In genomic region chr21:28590722-28591121, GRCh38 we compare ENCODE assay signal across 23 cellular contexts.
DNase-seq lines count a peak whose midpoint lies in the region; ATAC-seq, FAIRE-seq and TF ChIP-seq lines count a peak whose summit lies in the region.
"Had no signal": no experiment of that assay in that cellular context is flagged by ENCODE, and none has a peak within 500 bp of the region (broad histone marks: within the 10 kb centered on the region; RNA-seq: fewer than 3 reads in every experiment).

No MANE protein-coding gene starts in this region.

- no peaks in the 10 kb centered on the region for H3K4me1 Mint-ChIP-seq in CD8-positive, alpha-beta T cell (ENCODE audit: low read depth)

- H2BK15ac ChIP-seq in H1 (ENCODE audit: low read length), result no peak overlapping the region

- H3K18ac ChIP-seq in H1 (ENCODE audit: extremely low read depth, low read length), result no peak overlapping the region

- no peak overlapping the region for H2AFZ ChIP-seq in H1 (ENCODE audit: low read length)

- DNase-seq in H1 (ENCODE audit: low read depth in 1 of 2, low spot score in 2 of 2), result peak in 1 of 2 experiments; percentile 19
- no peak for DNase-seq in NCI-H526 (lab: John Stamatoyannopoulos, UW)
- no peak for DNase-seq in activated naive CD4-positive, alpha-beta T cell treated with anti-CD3 and anti-CD28 coated beads, Interleukin-2, amount 50 U/mL, for 72 hours (ENCODE audit: low spot score in 2 of 2)
- DNase-seq in CD8-positive, alpha-beta T cell, result no peak
- DNase-seq: ACHN; CD4-positive, alpha-beta T cell; GDM1; GOT3; NCI-H1092; NCI-H1436; NCI-H1930; NCI-H345; NCI-H524; NCI-H82; Right ventricle myocardium superior had no signal

- no peak overlapping the region for H4K5ac ChIP-seq in H1 (ENCODE audit: insufficient read length, low read depth, low read length)

- no peaks in the 10 kb centered on the region for H3K36me3 ChIP-seq in HUES48 (ENCODE audit: control insufficient read depth, insufficient read depth, low read length)
- H3K36me3 ChIP-seq in H1 (ENCODE audit: control insufficient read depth in 2 of 4, insufficient read depth in 4 of 4, low read length in 3 of 4), result no peaks in the 10 kb centered on the region
- no peaks in the 10 kb centered on the region for H3K36me3 ChIP-seq in iPS-18a (ENCODE audit: control insufficient read depth, low read depth, low read length)
- H3K36me3 ChIP-seq in CD8-positive, alpha-beta T cell (ENCODE audit: insufficient read depth, low read length), result no peaks in the 10 kb centered on the region
- H3K36me3 ChIP-seq: BLaER1 had no signal

- H2BK20ac ChIP-seq in H1 (ENCODE audit: low read length), result no peak overlapping the region

- TF ChIP-seq CTCF in H1 (IDR thresholded peaks at IDR 0.05; ENCODE audit: control extremely low read depth in 1 of 3, insufficient read depth in 1 of 3, low read depth in 1 of 3, low read length in 3 of 3), result peak in 1 of 3 experiments; percentile 13; a peak in 1 of 4 replicates
- TF ChIP-seq CTCF in CD8-positive, alpha-beta T cell (IDR thresholded peaks at IDR 0.05), result no peak

- no peak overlapping the region for H2AK5ac ChIP-seq in H1 (ENCODE audit: low read depth, low read length)

- TF ChIP-seq POLR2A in H1 (IDR thresholded peaks at IDR 0.05; ENCODE audit: control extremely low read depth in 1 of 2, low read depth in 2 of 2, low read length in 2 of 2), result no peak

- no peaks in the 10 kb centered on the region for H3K27me3 Mint-ChIP-seq in CD8-positive, alpha-beta T cell (ENCODE audit: low read depth)
- H3K27me3 Mint-ChIP-seq: CD4-positive, alpha-beta T cell had no signal

- H3K9me3 ChIP-seq in HUES48 (ENCODE audit: control insufficient read depth, insufficient read depth, low read length) (no peaks in the 10 kb centered on the region), H1 (ENCODE audit: insufficient read depth in 2 of 2, low read depth in 1 of 2, low read length in 1 of 2) (no peaks in the 10 kb centered on the region), iPS-18a (ENCODE audit: control insufficient read depth, low read depth, low read length) (no peaks in the 10 kb centered on the region)
- no peaks in the 10 kb centered on the region for H3K9me3 ChIP-seq in CD8-positive, alpha-beta T cell (ENCODE audit: low read length)

- no peaks in the 10 kb centered on the region for H3K79me1 ChIP-seq in H1 (ENCODE audit: low read depth, low read length)

- H3K9ac ChIP-seq in HUES48 (ENCODE audit: low read depth, low read length) (no peak overlapping the region), H1 (replicated peaks in 1 of 4; ENCODE audit: extremely low read depth in 1 of 4, low read depth in 3 of 4, low read length in 3 of 4) (no peak overlapping the region), iPS-18a (ENCODE audit: low read length) (no peak overlapping the region)
- H3K9ac ChIP-seq: BLaER1 had no signal

- H3K4me1 ChIP-seq in HUES48 (ENCODE audit: control insufficient read depth, insufficient read depth, low read length), result peaks cover 31% of the 10 kb centered on the region
- peaks cover 0 to 6% (median 3%) of the 10 kb centered on the region in 4 experiments; a peak in 5 of 7 replicates for H3K4me1 ChIP-seq in H1 (replicated peaks in 1 of 4; ENCODE audit: control insufficient read depth in 3 of 4, insufficient read depth in 4 of 4, low read length in 3 of 4)
- peaks cover 19% of the 10 kb centered on the region for H3K4me1 ChIP-seq in iPS-18a (ENCODE audit: control insufficient read depth, low read depth, low read length)
- no peaks in the 10 kb centered on the region for H3K4me1 ChIP-seq in CD8-positive, alpha-beta T cell (ENCODE audit: insufficient read depth, low read length)

- 31% methylated on average over 3 of the region's 3 CpGs; no CpG with 5 or more reads in 1 of the 2 experiments for WGBS in H1 (ENCODE audit: extremely low coverage in 1 of 2, insufficient coverage in 1 of 2, insufficient read length in 1 of 2, insufficient replicate concordance in 2 of 2, low coverage in 1 of 2, low lambda C conversion rate in 2 of 2, missing lambda C conversion rate in 1 of 2), 2 experiments

- H3K4me2 ChIP-seq in H1 (ENCODE audit: insufficient read depth in 1 of 2, low read depth in 2 of 2, low read length in 2 of 2), result 0 out of 4 replicates have a peak overlapping the region, but pooled peaks have one; percentile 16 to 17
- H3K4me2 ChIP-seq: BLaER1 had no signal

- no peak overlapping the region for H3K56ac ChIP-seq in H1 (replicated peaks; ENCODE audit: insufficient read length, low read depth, low read length)

- H3K4me3 Mint-ChIP-seq in CD8-positive, alpha-beta T cell, result no peak overlapping the region
- H3K4me3 Mint-ChIP-seq: CD4-positive, alpha-beta T cell had no signal

- no peaks in the 10 kb centered on the region for H3K23me2 ChIP-seq in H1 (ENCODE audit: low read depth, low read length)

- CTCF ChIA-PET in H1 (lab: Charles Lee; ENCODE audit: partially characterized antibody), result interaction anchor here (0.7 to 1.6 kb wide), 3 partner anchors 18 to 99 kb away, joined by 3 to 5 read pairs (median 4); no protein-coding TSS in a partner anchor
- CTCF ChIA-PET in CD8-positive, alpha-beta T cell (lab: Charles Lee), result no interaction called here

- POLR2A ChIA-PET in H1 (lab: Charles Lee; ENCODE audit: partially characterized antibody), result no interaction called here
- POLR2A ChIA-PET in CD8-positive, alpha-beta T cell (lab: Charles Lee), result no interaction called here

- no peak overlapping the region for H3K14ac ChIP-seq in H1 (ENCODE audit: insufficient read length)

- H2BK12ac ChIP-seq in H1 (ENCODE audit: low read depth, low read length), result no peak overlapping the region

- TF ChIP-seq RAD21 in H1 (IDR thresholded peaks at IDR 0.05 in 1 of 2, conservative IDR thresholded peaks at IDR 0.05 in 1 of 2; ENCODE audit: low read depth in 2 of 2, low read length in 2 of 2), result peak in 1 of 2 experiments; percentile 30; a peak in 1 of 4 replicates

- peak; percentile 55 for FAIRE-seq in H1 (lab: Jason Lieb, UNC)
- FAIRE-seq: GM18507, HepG2, K562, RCC 7860 had no signal

- H3K4ac ChIP-seq in H1 (replicated peaks; ENCODE audit: insufficient read length, low read depth, low read length), result no peak overlapping the region

- peaks cover under 1 to 4% of the 10 kb centered on the region in 2 donors for H3K9me3 Mint-ChIP-seq in activated naive CD4-positive, alpha-beta T cell treated with anti-CD3 and anti-CD28 coated beads, Interleukin-2, amount 50 U/mL, for 72 hours
- H3K9me3 Mint-ChIP-seq in CD8-positive, alpha-beta T cell, result peaks cover 6% of the 10 kb centered on the region

- H3K4me3 ChIP-seq in HUES48 (ENCODE audit: low read depth, low read length) (no peak overlapping the region; the same call in 1 of the 2 replicates), H1 (ENCODE audit: extremely low read depth in 1 of 4, insufficient read depth in 2 of 4, low read depth in 3 of 4, low read length in 4 of 4) (no peak overlapping the region), iPS-18a (ENCODE audit: low read length) (peak overlapping the region; percentile 10)
- H3K4me3 ChIP-seq in CD8-positive, alpha-beta T cell (ENCODE audit: low read depth, low read length), result no peak overlapping the region
- H3K4me3 ChIP-seq: BLaER1, K562 had no signal

- no peaks in the 10 kb centered on the region for H3K79me2 ChIP-seq in H1 (ENCODE audit: control insufficient read depth in 1 of 2, insufficient read depth in 2 of 2, low read length in 2 of 2)

- H3K27me3 ChIP-seq in HUES48 (ENCODE audit: control insufficient read depth, insufficient read depth, low read length) (no peaks in the 10 kb centered on the region), H1 (replicated peaks in 1 of 4; ENCODE audit: control insufficient read depth in 3 of 4, extremely low read depth in 1 of 4, insufficient read depth in 3 of 4, low read length in 3 of 4) (peaks cover 0 to 1% (median 0%) of the 10 kb centered on the region in 4 experiments; a peak in 1 of 7 replicates), iPS-18a (ENCODE audit: control insufficient read depth, insufficient read depth, low read length) (no peaks in the 10 kb centered on the region)
- no peaks in the 10 kb centered on the region for H3K27me3 ChIP-seq in CD8-positive, alpha-beta T cell (ENCODE audit: insufficient read depth, low read length)
- H3K27me3 ChIP-seq: BLaER1 had no signal

- no peak overlapping the region for H4K8ac ChIP-seq in H1 (ENCODE audit: extremely low read depth, insufficient read depth, low read length)

- H3K27ac Mint-ChIP-seq in activated naive CD4-positive, alpha-beta T cell treated with anti-CD3 and anti-CD28 coated beads, Interleukin-2, amount 50 U/mL, for 72 hours, result no peak overlapping the region
- H3K27ac Mint-ChIP-seq in CD8-positive, alpha-beta T cell, result no peak overlapping the region
- H3K27ac Mint-ChIP-seq: CD4-positive, alpha-beta T cell had no signal

- H3K23ac ChIP-seq in H1 (ENCODE audit: insufficient read length), result no peak overlapping the region

- intact Hi-C loops in CD8-positive, alpha-beta T cell (cut with DNase I, micrococcal nuclease), result no loop called here

- ATAC-seq in activated naive CD4-positive, alpha-beta T cell treated with anti-CD3 and anti-CD28 coated beads, Interleukin-2, amount 50 U/mL, for 72 hours, result no peak
- ATAC-seq in GM21717 (IDR thresholded peaks at IDR 0.05; ENCODE audit: unreplicated experiment), result no peak
- no peak for ATAC-seq in CD8-positive, alpha-beta T cell
- ATAC-seq: HepG2, K562 had no signal

- no peak overlapping the region for H2BK120ac ChIP-seq in H1 (replicated peaks; ENCODE audit: low read depth, low read length)

- H4K91ac ChIP-seq in H1 (replicated peaks; ENCODE audit: insufficient read length, low read length), result no peak overlapping the region

- H2BK5ac ChIP-seq in H1 (ENCODE audit: low read depth, low read length), result no peak overlapping the region

- no peak for TF ChIP-seq EP300 in H1 (IDR thresholded peaks at IDR 0.05; ENCODE audit: borderline replicate concordance in 1 of 2, low read depth in 2 of 2, low read length in 2 of 2)

- H3K27ac ChIP-seq in HUES48 (ENCODE audit: low read depth, low read length) (peak overlapping the region; percentile 92), H1 (ENCODE audit: low read depth, low read length) (no peak overlapping the region), iPS-18a (ENCODE audit: low read length) (no peak overlapping the region)
- no peak overlapping the region for H3K27ac ChIP-seq in CD8-positive, alpha-beta T cell (ENCODE audit: low read depth, low read length)
- H3K27ac ChIP-seq: BLaER1 had no signal

- H4K20me1 ChIP-seq in H1 (replicated peaks in 1 of 2; ENCODE audit: control insufficient read depth in 1 of 2, insufficient read depth in 2 of 2, low read length in 2 of 2), result no peaks in the 10 kb centered on the region
- H4K20me1 ChIP-seq: BLaER1 had no signal

- H3K36me3 Mint-ChIP-seq in activated naive CD4-positive, alpha-beta T cell treated with anti-CD3 and anti-CD28 coated beads, Interleukin-2, amount 50 U/mL, for 72 hours, result no peaks in the 10 kb centered on the region
- H3K36me3 Mint-ChIP-seq in CD8-positive, alpha-beta T cell, result peaks cover 5% of the 10 kb centered on the region

TF ChIP-seq in H1, 55 proteins besides CTCF, POLR2A, EP300 and RAD21 (continues in another document):
- no peak for TF ChIP-seq HDAC6 (IDR thresholded peaks at IDR 0.05; ENCODE audit: low read depth, low read length)
- no peak for TF ChIP-seq NRF1 (IDR thresholded peaks at IDR 0.05; ENCODE audit: low read depth, low read length)
